1 cellular context compared by ENCODE assay signal in genomic region chr13:112106467-112107141, GRCh38.
TF ChIP-seq lines count a peak whose summit lies in the region.

No MANE protein-coding gene starts in this region.

TF ChIP-seq in H1, 55 proteins besides CTCF, POLR2A, EP300 and RAD21 (continued from another document):
- no peak for TF ChIP-seq USF2 (IDR thresholded peaks at IDR 0.05; ENCODE audit: low read length)
- TF ChIP-seq SIN3A (conservative IDR thresholded peaks at IDR 0.05 in 1 of 2, IDR thresholded peaks at IDR 0.05 in 1 of 2; ENCODE audit: low read depth in 1 of 2, low read length in 2 of 2), result no peak
- TF ChIP-seq YY1 (IDR thresholded peaks at IDR 0.05; ENCODE audit: low read depth, low read length), result no peak; the same call in 1 of the 2 replicates
- no peak for TF ChIP-seq TAF7 (optimal IDR thresholded peaks at IDR 0.05; ENCODE audit: borderline replicate concordance, low read depth, low read length)
- no peak for TF ChIP-seq RFX5 (IDR thresholded peaks at IDR 0.05; ENCODE audit: borderline replicate concordance, low read depth, low read length)
- TF ChIP-seq MAX (IDR thresholded peaks at IDR 0.05), result peak; percentile 32; the same call in 1 of the 2 replicates
- no peak for TF ChIP-seq SIRT6 (IDR thresholded peaks at IDR 0.05; ENCODE audit: low read length)
- peak; percentile 29 for TF ChIP-seq E2F6 (IDR thresholded peaks at IDR 0.05)
- no peak for TF ChIP-seq RXRA (IDR thresholded peaks at IDR 0.05; ENCODE audit: insufficient read depth, low read depth, low read length)
- no peak for TF ChIP-seq GABPA (IDR thresholded peaks at IDR 0.05; ENCODE audit: borderline replicate concordance, insufficient read depth, low read length)
- TF ChIP-seq CREB1 (IDR thresholded peaks at IDR 0.05), result no peak
TF ChIP-seq in H1: peak in this region for 4.
